In genomic region chr14:88106377-88106776, GRCh38 we compare ENCODE assay signal across 13 cellular contexts.
DNase-seq lines count a peak whose midpoint lies in the region; ATAC-seq and TF ChIP-seq lines count a peak whose summit lies in the region.
"Had no signal": no experiment of that assay in that cellular context is flagged by ENCODE, and none has a peak within 500 bp of the region (broad histone marks: within the 10 kb centered on the region; RNA-seq: fewer than 3 reads in every experiment).

No MANE protein-coding gene starts in this region.

- H3K9me3 Mint-ChIP-seq in activated naive CD8-positive, alpha-beta T cell treated with anti-CD3 and anti-CD28 coated beads, Interleukin-2, amount 50 U/mL, for 24 hours: peaks cover 18% of the 10 kb centered on the region
- H3K9me3 Mint-ChIP-seq in activated naive CD8-positive, alpha-beta T cell treated with anti-CD3 and anti-CD28 coated beads for 36 hours: peaks cover 11% of the 10 kb centered on the region
- peaks cover 26% of the 10 kb centered on the region for H3K9me3 Mint-ChIP-seq in endodermal cell
- peaks cover 15% of the 10 kb centered on the region for H3K9me3 Mint-ChIP-seq in neural progenitor cell

- no peak overlapping the region for H3K27ac ChIP-seq in endodermal cell (ENCODE audit: low read depth, low read length)
- no peak overlapping the region for H3K27ac ChIP-seq in neural progenitor cell
- H3K27ac ChIP-seq: 22Rv1, GM23248 had no signal

- H3K36me3 Mint-ChIP-seq in activated naive CD8-positive, alpha-beta T cell treated with anti-CD3 and anti-CD28 coated beads, Interleukin-2, amount 50 U/mL, for 24 hours (ENCODE audit: low read depth): no peaks in the 10 kb centered on the region
- peaks cover 7% of the 10 kb centered on the region for H3K36me3 Mint-ChIP-seq in activated naive CD8-positive, alpha-beta T cell treated with anti-CD3 and anti-CD28 coated beads for 36 hours
- H3K36me3 Mint-ChIP-seq in endodermal cell (ENCODE audit: low read depth) (no peaks in the 10 kb centered on the region), neural progenitor cell (no peaks in the 10 kb centered on the region)
- H3K36me3 Mint-ChIP-seq: CD14-positive monocyte had no signal

- H3F3A ChIP-seq in neural progenitor cell (ENCODE audit: low read depth): no peaks in the 10 kb centered on the region

- ATAC-seq in activated naive CD8-positive, alpha-beta T cell treated with anti-CD3 and anti-CD28 coated beads, Interleukin-2, amount 50 U/mL, for 24 hours: peak; percentile 28
- ATAC-seq in GM19467 (IDR thresholded peaks at IDR 0.05; ENCODE audit: unreplicated experiment): no peak

- TF ChIP-seq CTCF in endodermal cell (conservative IDR thresholded peaks at IDR 0.05): peak; percentile 38
- TF ChIP-seq CTCF in neural progenitor cell (IDR thresholded peaks at IDR 0.05): no peak

- no peak for DNase-seq in activated naive CD8-positive, alpha-beta T cell treated with anti-CD3 and anti-CD28 coated beads, Interleukin-2, amount 50 U/mL, for 24 hours
- no peak for DNase-seq in activated naive CD8-positive, alpha-beta T cell treated with anti-CD3 and anti-CD28 coated beads for 36 hours
- DNase-seq in endodermal cell (no peak), neural progenitor cell (ENCODE audit: low spot score) (no peak), SKM-1 treated with dmso at 0.1 percent for 144 hours (lab: John Stamatoyannopoulos, UW; ENCODE audit: unreplicated experiment) (no peak), RKO (ENCODE audit: low spot score) (no peak)
- DNase-seq: DMS53, GF-D8, GM23248 had no signal

- no peak overlapping the region for H3K4me2 ChIP-seq in neural progenitor cell

- H3K4me3 ChIP-seq in endodermal cell (ENCODE audit: low read length) (no peak overlapping the region), neural progenitor cell (no peak overlapping the region)
- H3K4me3 ChIP-seq: GM23248, HAP-1 had no signal

- H3K36me3 ChIP-seq in endodermal cell (ENCODE audit: control insufficient read depth, insufficient read depth, low read length) (no peaks in the 10 kb centered on the region), neural progenitor cell (no peaks in the 10 kb centered on the region)
- H3K36me3 ChIP-seq: HAP-1 had no signal

- H3K9ac ChIP-seq in endodermal cell (ENCODE audit: extremely low read depth, low read length, poor library complexity, severe bottlenecking) (no peak overlapping the region), neural progenitor cell (no peak overlapping the region)
- H3K9ac ChIP-seq: GM23248 had no signal

- WGBS in endodermal cell (ENCODE audit: insufficient coverage in 1 of 2, insufficient read length in 1 of 2), 2 experiments: 85 to 90% methylated on average over 4 of the region's 4 CpGs

- no peaks in the 10 kb centered on the region for H4K20me1 ChIP-seq in neural progenitor cell (ENCODE audit: low read depth)

- H2AFZ ChIP-seq in neural progenitor cell (replicated peaks): peak overlapping the region; percentile 12
- H2AFZ ChIP-seq: GM23248 had no signal

- H3K27me3 ChIP-seq in endodermal cell (ENCODE audit: control insufficient read depth, insufficient read depth, low read length, poor library complexity, severe bottlenecking) (no peaks in the 10 kb centered on the region), neural progenitor cell (no peaks in the 10 kb centered on the region)

- H3K27ac Mint-ChIP-seq in activated naive CD8-positive, alpha-beta T cell treated with anti-CD3 and anti-CD28 coated beads, Interleukin-2, amount 50 U/mL, for 24 hours: no peak overlapping the region
- no peak overlapping the region for H3K27ac Mint-ChIP-seq in activated naive CD8-positive, alpha-beta T cell treated with anti-CD3 and anti-CD28 coated beads for 36 hours
- H3K27ac Mint-ChIP-seq in endodermal cell (no peak overlapping the region), neural progenitor cell (no peak overlapping the region)
- H3K27ac Mint-ChIP-seq: CD14-positive monocyte had no signal

- H3K4me1 ChIP-seq in endodermal cell (ENCODE audit: control insufficient read depth, insufficient read depth, low read length): peaks cover 5% of the 10 kb centered on the region
- no peaks in the 10 kb centered on the region for H3K4me1 ChIP-seq in neural progenitor cell
- H3K4me1 ChIP-seq: HAP-1 had no signal

- H3K79me2 ChIP-seq in neural progenitor cell (ENCODE audit: low read depth): no peaks in the 10 kb centered on the region

- no peak overlapping the region for H3K4me3 Mint-ChIP-seq in activated naive CD8-positive, alpha-beta T cell treated with anti-CD3 and anti-CD28 coated beads, Interleukin-2, amount 50 U/mL, for 24 hours
- no peak overlapping the region for H3K4me3 Mint-ChIP-seq in activated naive CD8-positive, alpha-beta T cell treated with anti-CD3 and anti-CD28 coated beads for 36 hours
- H3K4me3 Mint-ChIP-seq in endodermal cell (no peak overlapping the region), neural progenitor cell (no peak overlapping the region)

- peaks cover 3% of the 10 kb centered on the region for H3K4me1 Mint-ChIP-seq in activated naive CD8-positive, alpha-beta T cell treated with anti-CD3 and anti-CD28 coated beads, Interleukin-2, amount 50 U/mL, for 24 hours
- H3K4me1 Mint-ChIP-seq in activated naive CD8-positive, alpha-beta T cell treated with anti-CD3 and anti-CD28 coated beads for 36 hours: peaks cover 5% of the 10 kb centered on the region
- peaks cover 2% of the 10 kb centered on the region for H3K4me1 Mint-ChIP-seq in endodermal cell
- no peaks in the 10 kb centered on the region for H3K4me1 Mint-ChIP-seq in neural progenitor cell
- H3K4me1 Mint-ChIP-seq: CD14-positive monocyte had no signal

- peaks cover 25% of the 10 kb centered on the region for H3K9me3 ChIP-seq in endodermal cell (ENCODE audit: control insufficient read depth, low read length)
- no peaks in the 10 kb centered on the region for H3K9me3 ChIP-seq in neural progenitor cell (ENCODE audit: low read depth)
- H3K9me3 ChIP-seq: HAP-1 had no signal

- no peaks in the 10 kb centered on the region for H3K27me3 Mint-ChIP-seq in activated naive CD8-positive, alpha-beta T cell treated with anti-CD3 and anti-CD28 coated beads, Interleukin-2, amount 50 U/mL, for 24 hours
- H3K27me3 Mint-ChIP-seq in activated naive CD8-positive, alpha-beta T cell treated with anti-CD3 and anti-CD28 coated beads for 36 hours: no peaks in the 10 kb centered on the region
- H3K27me3 Mint-ChIP-seq in endodermal cell (ENCODE audit: insufficient read depth): no peaks in the 10 kb centered on the region
- H3K27me3 Mint-ChIP-seq in neural progenitor cell (ENCODE audit: insufficient read depth, low read depth): peaks cover 6% of the 10 kb centered on the region
